9 cellular contexts compared by ENCODE assay signal in the genomic region with DNA sequence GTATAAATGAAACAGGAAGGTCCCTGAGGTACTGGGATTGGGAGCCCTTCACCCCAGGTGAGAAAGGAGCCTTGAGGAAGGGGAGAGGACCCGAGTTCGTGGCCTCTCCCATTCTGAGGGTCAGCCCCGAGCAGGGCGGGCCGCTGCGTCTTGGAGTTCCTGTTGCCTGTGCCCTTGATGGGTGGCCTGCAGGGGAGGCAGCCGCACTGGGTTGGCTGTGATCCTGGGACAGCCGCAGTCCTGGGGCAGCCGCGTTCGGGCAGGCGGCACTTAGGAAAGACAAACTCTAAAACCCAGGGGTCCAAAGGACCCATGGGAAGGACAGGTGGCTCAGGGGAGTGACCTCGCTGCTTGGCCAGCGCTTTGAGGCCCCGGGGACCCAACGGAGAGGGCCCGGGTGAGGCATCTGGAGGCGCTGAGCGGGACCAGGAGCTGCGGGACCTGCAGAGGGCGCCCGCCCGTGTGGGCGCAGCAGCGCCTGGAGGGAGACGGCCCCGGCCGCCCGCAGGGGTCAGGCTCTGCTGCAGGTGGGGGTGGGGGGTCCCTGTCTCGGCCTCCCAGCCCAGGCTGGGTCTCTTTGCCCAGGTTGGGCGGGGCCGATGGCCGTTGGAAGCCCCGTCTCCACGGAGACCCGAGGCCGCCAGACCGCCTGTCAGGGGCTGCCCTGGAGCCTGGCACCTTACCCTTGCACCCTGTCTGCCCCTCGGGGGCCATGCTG.
DNase-seq lines count a peak whose midpoint lies in the region; TF ChIP-seq lines count a peak whose summit lies in the region.
"Had no signal": no experiment of that assay in that cellular context is flagged by ENCODE, and none has a peak within 500 bp of the region (broad histone marks: within the 10 kb centered on the region; RNA-seq: fewer than 3 reads in every experiment).

No MANE protein-coding gene starts in this region.

- no peaks in the 10 kb centered on the region for H4K20me1 ChIP-seq in BLaER1

- H3K9me3 ChIP-seq in BLaER1, result peaks cover 19% of the 10 kb centered on the region
- no peaks in the 10 kb centered on the region for H3K9me3 ChIP-seq in right atrium auricular region
- H3K9me3 ChIP-seq in skeletal muscle satellite cell (replicated peaks; ENCODE audit: low read length), result no peaks in the 10 kb centered on the region
- H3K9me3 ChIP-seq: HAP-1 had no signal

- DNase-seq in LNCaP clone FGC (ENCODE audit: low read depth), result no peak
- DNase-seq in activated naive CD4-positive, alpha-beta T cell treated with Interleukin-2 at 50 U/mL for 16 hours, result peak; percentile 31
- DNase-seq in right atrium auricular region (ENCODE audit: low spot score), result no peak
- no peak for DNase-seq in GM19240 (ENCODE audit: insufficient read length, low spot score)
- no peak for DNase-seq in KG1 (lab: John Stamatoyannopoulos, UW)
- no peak for DNase-seq in NCI-H82 (lab: John Stamatoyannopoulos, UW)

- H3K27ac ChIP-seq in BLaER1, result no peak overlapping the region
- no peak overlapping the region for H3K27ac ChIP-seq in right atrium auricular region

- H3K4me1 ChIP-seq in BLaER1 (peaks cover 20% of the 10 kb centered on the region), right atrium auricular region (peaks cover 0 to 34% of the 10 kb centered on the region in 2 donors), skeletal muscle satellite cell (ENCODE audit: control insufficient read depth, insufficient read depth, low read length) (no peaks in the 10 kb centered on the region)

- peaks cover 31% of the 10 kb centered on the region for H3K27me3 ChIP-seq in BLaER1
- H3K27me3 ChIP-seq in right atrium auricular region, result no peaks in the 10 kb centered on the region
- H3K27me3 ChIP-seq in skeletal muscle satellite cell (ENCODE audit: control insufficient read depth, insufficient read depth, low read length), result peaks cover 46% of the 10 kb centered on the region

- peak overlapping the region; percentile 14; the same call in 1 of the 2 replicates for H3K4me2 ChIP-seq in BLaER1
- peak overlapping the region; percentile 88 for H3K4me2 ChIP-seq in skeletal muscle satellite cell (ENCODE audit: low read length)

- TF ChIP-seq CTCF in LNCaP clone FGC (IDR thresholded peaks at IDR 0.05; ENCODE audit: control insufficient read depth, extremely low read depth, insufficient read depth), result 0 out of 2 replicates have a peak, but pooled peaks have one; percentile 13
- TF ChIP-seq CTCF in right atrium auricular region (IDR thresholded peaks at IDR 0.05), result peak; percentile 58 to 78

- H3K9ac ChIP-seq in BLaER1, result no peak overlapping the region
- H3K9ac ChIP-seq in skeletal muscle satellite cell (ENCODE audit: low read depth, low read length), result no peak overlapping the region

- H3K4me3 ChIP-seq in BLaER1 (no peak overlapping the region), LNCaP clone FGC (ENCODE audit: low read depth, low read length) (no peak overlapping the region), right atrium auricular region (peak overlapping the region; percentile 1 to 40), skeletal muscle satellite cell (ENCODE audit: low read length) (peak overlapping the region; percentile 47)
- H3K4me3 ChIP-seq: HAP-1 had no signal

- no peaks in the 10 kb centered on the region for H3K36me3 ChIP-seq in BLaER1
- no peaks in the 10 kb centered on the region for H3K36me3 ChIP-seq in right atrium auricular region
- no peaks in the 10 kb centered on the region for H3K36me3 ChIP-seq in skeletal muscle satellite cell (ENCODE audit: insufficient read depth, low read length)
- H3K36me3 ChIP-seq: HAP-1 had no signal

Comparison
In these comparisons a context has a peak if more than half of its experiments do, and no peak if none do; other contexts are left out.
1. H3K4me3 ChIP-seq: peak in right atrium auricular region (2 of 2) and skeletal muscle satellite cell (single experiment); none in BLaER1 (single experiment) and LNCaP clone FGC (single experiment).